ENCODE assay signal across 24 cellular contexts in genomic region chr6:51352506-51353029, GRCh38.
"Had no signal": no experiment of that assay in that cellular context is flagged by ENCODE, and none has a peak within 500 bp of the region (broad histone marks: within the 10 kb centered on the region; RNA-seq: fewer than 3 reads in every experiment).

No MANE protein-coding gene starts in this region.

- H3K4me3 ChIP-seq: esophagus muscularis mucosa, sigmoid colon, smooth muscle cell, stomach, testis had no signal

- H3K27ac Mint-ChIP-seq: activated naive CD4-positive, alpha-beta T cell treated with anti-CD3 and anti-CD28 coated beads, Interleukin-2, amount 10 ng/mL, durations not matched to agents 7 days and 5 days; brain; naive thymus-derived CD4-positive, alpha-beta T cell; stimulated activated memory B cell treated with anti-CD40 and anti-IgM and Interleukin-4, amounts not matched to agents 10 μg/mL and 1 μg/mL and 100 μg/mL, for 72 hours; T-helper 1 cell treated with Interleukin-12 subunit alpha and Interleukin-12 subunit beta and Interleukin-4 antibody, amounts not matched to agents 30 μg/mL and 1 μg/mL, for 36 hours had no signal

- DNase-seq: activated CD4-positive, alpha-beta T cell treated with anti-CD3 and anti-CD28 coated beads for 4 hours; activated CD4-positive, alpha-beta T cell treated with anti-CD3 and anti-CD28 coated beads, Interleukin-2, amount 50 U/mL, for 48 hours; activated CD4-positive, CD25-positive, alpha-beta regulatory T cell; activated CD8-positive, alpha-beta memory T cell treated with anti-CD3 and anti-CD28 coated beads, Interleukin-2, amount 50 U/mL, for 48 hours; activated naive CD4-positive, alpha-beta T cell treated with anti-CD3 and anti-CD28 coated beads, Interleukin-2, amount 10 ng/mL, durations not matched to agents 7 days and 5 days; activated T-cell treated with anti-CD3 and anti-CD28 coated beads, Interleukin-2, amount 50 U/mL, for 4 hours; aorta; central memory CD4-positive, alpha-beta T cell; dermis blood vessel endothelial cell; effector CD8-positive, alpha-beta T cell; head of caudate nucleus; islet precursor cell; left colon; naive thymus-derived CD4-positive, alpha-beta T cell; retina; sigmoid colon; stimulated activated CD4-positive, alpha-beta T cell treated with anti-CD3 and anti-CD28 coated beads, Interleukin-15, amount 100 ng/mL, for 24 hours; stomach; testis had no signal

- H3K4me1 ChIP-seq: esophagus muscularis mucosa, sigmoid colon, stomach, testis had no signal

- ATAC-seq: activated T-cell treated with anti-CD3 and anti-CD28 coated beads, Interleukin-2, amount 50 U/mL, for 4 hours; left colon; naive thymus-derived CD4-positive, alpha-beta T cell; stimulated activated memory B cell treated with anti-CD40 and anti-IgM and Interleukin-4, amounts not matched to agents 10 μg/mL and 1 μg/mL and 100 μg/mL, for 72 hours had no signal

- H3K27me3 ChIP-seq: sigmoid colon, testis had no signal

- H3K4me3 Mint-ChIP-seq: activated naive CD4-positive, alpha-beta T cell treated with anti-CD3 and anti-CD28 coated beads, Interleukin-2, amount 10 ng/mL, durations not matched to agents 7 days and 5 days; activated T-cell treated with anti-CD3 and anti-CD28 coated beads, Interleukin-2, amount 50 U/mL, for 4 hours; brain; naive thymus-derived CD4-positive, alpha-beta T cell; stimulated activated memory B cell treated with anti-CD40 and anti-IgM and Interleukin-4, amounts not matched to agents 10 μg/mL and 1 μg/mL and 100 μg/mL, for 72 hours; T-helper 1 cell treated with Interleukin-12 subunit alpha and Interleukin-12 subunit beta and Interleukin-4 antibody, amounts not matched to agents 30 μg/mL and 1 μg/mL, for 36 hours had no signal

- H3K9me3 ChIP-seq: esophagus muscularis mucosa, sigmoid colon, testis had no signal

- H3K27ac ChIP-seq: esophagus muscularis mucosa, sigmoid colon, stomach, testis had no signal

- H3K27me3 Mint-ChIP-seq: activated naive CD4-positive, alpha-beta T cell treated with anti-CD3 and anti-CD28 coated beads, Interleukin-2, amount 10 ng/mL, durations not matched to agents 7 days and 5 days; brain; naive thymus-derived CD4-positive, alpha-beta T cell; stimulated activated memory B cell treated with anti-CD40 and anti-IgM and Interleukin-4, amounts not matched to agents 10 μg/mL and 1 μg/mL and 100 μg/mL, for 72 hours had no signal

- H3K4me1 Mint-ChIP-seq: activated naive CD4-positive, alpha-beta T cell treated with anti-CD3 and anti-CD28 coated beads, Interleukin-2, amount 10 ng/mL, durations not matched to agents 7 days and 5 days; brain; naive thymus-derived CD4-positive, alpha-beta T cell; stimulated activated memory B cell treated with anti-CD40 and anti-IgM and Interleukin-4, amounts not matched to agents 10 μg/mL and 1 μg/mL and 100 μg/mL, for 72 hours had no signal

- H3K36me3 ChIP-seq: esophagus muscularis mucosa, sigmoid colon, stomach had no signal

- H3K9me3 Mint-ChIP-seq: activated naive CD4-positive, alpha-beta T cell treated with anti-CD3 and anti-CD28 coated beads, Interleukin-2, amount 10 ng/mL, durations not matched to agents 7 days and 5 days; T-helper 1 cell treated with Interleukin-12 subunit alpha and Interleukin-12 subunit beta and Interleukin-4 antibody, amounts not matched to agents 30 μg/mL and 1 μg/mL, for 36 hours had no signal

- H3K36me3 Mint-ChIP-seq: activated naive CD4-positive, alpha-beta T cell treated with anti-CD3 and anti-CD28 coated beads, Interleukin-2, amount 10 ng/mL, durations not matched to agents 7 days and 5 days; brain; stimulated activated memory B cell treated with anti-CD40 and anti-IgM and Interleukin-4, amounts not matched to agents 10 μg/mL and 1 μg/mL and 100 μg/mL, for 72 hours had no signal
